Comparison of ENCODE assay signal across 7 cellular contexts in genomic region chr1:107196973-107197562, GRCh38. TPM values are rescaled to one million over a fixed set of nuclear protein-coding genes. Genes with fewer than 3 reads are reported as not detected.
DNase-seq lines count a peak whose midpoint lies in the region; ATAC-seq and TF ChIP-seq lines count a peak whose summit lies in the region.

No MANE protein-coding gene starts in this region.

- H3K4me3 ChIP-seq in GM12875 (ENCODE audit: low read depth, low read length) (no peak overlapping the region), SJCRH30 (no peak overlapping the region), kidney epithelial cell (ENCODE audit: low read depth, low read length) (no peak overlapping the region)

- peak; percentile 84 for ATAC-seq in GM19468 (IDR thresholded peaks at IDR 0.05; ENCODE audit: extremely low read depth, unreplicated experiment)
- ATAC-seq in HG03432 (IDR thresholded peaks at IDR 0.05; ENCODE audit: unreplicated experiment), result peak; percentile 98

- DNase-seq in SJCRH30, result peak; percentile 85 to 91
- DNase-seq in kidney epithelial cell (ENCODE audit: low read depth), result no peak
- no peak for DNase-seq in nucleus accumbens (lab: John Stamatoyannopoulos, UW)
- no peak for DNase-seq in cerebellum (ENCODE audit: low spot score)

- no peaks in the 10 kb centered on the region for H3K27me3 ChIP-seq in SJCRH30
- H3K27me3 ChIP-seq in kidney epithelial cell (ENCODE audit: control insufficient read depth, insufficient read depth, low read length), result no peaks in the 10 kb centered on the region

- H3K9me3 ChIP-seq in SJCRH30 (replicated peaks), result 0 out of 2 replicates have a peak, but pooled peaks cover 4% of the 10 kb centered on the region

- H3K36me3 ChIP-seq in SJCRH30 (no peaks in the 10 kb centered on the region), kidney epithelial cell (ENCODE audit: control insufficient read depth, insufficient read depth, low read length) (no peaks in the 10 kb centered on the region)

- H3K27ac ChIP-seq in SJCRH30, result peak overlapping the region; percentile 54

- peak; percentile 58 for TF ChIP-seq CTCF in GM12875 (IDR thresholded peaks at IDR 0.05; ENCODE audit: borderline replicate concordance, insufficient read depth, low read depth, low read length)
- peak; percentile 23 for TF ChIP-seq CTCF in kidney epithelial cell (IDR thresholded peaks at IDR 0.05; ENCODE audit: insufficient read depth, low read length, poor library complexity, severe bottlenecking)

- H3K4me1 ChIP-seq in SJCRH30, result peaks cover 27% of the 10 kb centered on the region

RNA-seq across cellular contexts. Expression of gene NTNG1, which starts 56.2 kb away (rescaled TPM):
- total RNA-seq in SJCRH30 (2014; rRNA removed; shearing (Covaris generic)), result 0.15 TPM in 1 of 2 replicates, not detected in the other
- total RNA-seq in kidney epithelial cell, result 3.7 and 5.2 TPM in 2 replicates
- 16.8 TPM for total RNA-seq in cerebellum

Comparison
In these comparisons a context has a peak if more than half of its experiments do, and no peak if none do; other contexts are left out.
1. DNase-seq: peak in SJCRH30 (2 of 2); none in kidney epithelial cell (single experiment), nucleus accumbens (0 of 56) and cerebellum (single experiment).